In genomic region chr1:22077728-22078127, GRCh38 we compare ENCODE assay signal across 1 cellular context.
TF ChIP-seq lines count a peak whose summit lies in the region.

No MANE protein-coding gene starts in this region.

TF ChIP-seq in SK-N-SH, 30 proteins besides CTCF, POLR2A, EP300 and RAD21 (continued from another document):
- TF ChIP-seq, protein P1, sequence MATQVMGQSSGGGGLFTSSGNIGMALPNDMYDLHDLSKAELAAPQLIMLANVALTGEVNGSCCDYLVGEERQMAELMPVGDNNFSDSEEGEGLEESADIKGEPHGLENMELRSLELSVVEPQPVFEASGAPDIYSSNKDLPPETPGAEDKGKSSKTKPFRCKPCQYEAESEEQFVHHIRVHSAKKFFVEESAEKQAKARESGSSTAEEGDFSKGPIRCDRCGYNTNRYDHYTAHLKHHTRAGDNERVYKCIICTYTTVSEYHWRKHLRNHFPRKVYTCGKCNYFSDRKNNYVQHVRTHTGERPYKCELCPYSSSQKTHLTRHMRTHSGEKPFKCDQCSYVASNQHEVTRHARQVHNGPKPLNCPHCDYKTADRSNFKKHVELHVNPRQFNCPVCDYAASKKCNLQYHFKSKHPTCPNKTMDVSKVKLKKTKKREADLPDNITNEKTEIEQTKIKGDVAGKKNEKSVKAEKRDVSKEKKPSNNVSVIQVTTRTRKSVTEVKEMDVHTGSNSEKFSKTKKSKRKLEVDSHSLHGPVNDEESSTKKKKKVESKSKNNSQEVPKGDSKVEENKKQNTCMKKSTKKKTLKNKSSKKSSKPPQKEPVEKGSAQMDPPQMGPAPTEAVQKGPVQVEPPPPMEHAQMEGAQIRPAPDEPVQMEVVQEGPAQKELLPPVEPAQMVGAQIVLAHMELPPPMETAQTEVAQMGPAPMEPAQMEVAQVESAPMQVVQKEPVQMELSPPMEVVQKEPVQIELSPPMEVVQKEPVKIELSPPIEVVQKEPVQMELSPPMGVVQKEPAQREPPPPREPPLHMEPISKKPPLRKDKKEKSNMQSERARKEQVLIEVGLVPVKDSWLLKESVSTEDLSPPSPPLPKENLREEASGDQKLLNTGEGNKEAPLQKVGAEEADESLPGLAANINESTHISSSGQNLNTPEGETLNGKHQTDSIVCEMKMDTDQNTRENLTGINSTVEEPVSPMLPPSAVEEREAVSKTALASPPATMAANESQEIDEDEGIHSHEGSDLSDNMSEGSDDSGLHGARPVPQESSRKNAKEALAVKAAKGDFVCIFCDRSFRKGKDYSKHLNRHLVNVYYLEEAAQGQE (IDR thresholded peaks at IDR 0.05; ENCODE audit: low read depth, low read length) = no peak
- TF ChIP-seq USF2 (IDR thresholded peaks at IDR 0.05; ENCODE audit: borderline replicate concordance, low read depth, low read length) = no peak
- no peak for TF ChIP-seq RXRA (IDR thresholded peaks at IDR 0.05; ENCODE audit: borderline replicate concordance, low read depth)
- TF ChIP-seq FOXM1 (IDR thresholded peaks at IDR 0.05; ENCODE audit: low read depth) = no peak
- no peak for TF ChIP-seq NFIC (IDR thresholded peaks at IDR 0.05; ENCODE audit: borderline replicate concordance)
- TF ChIP-seq, protein P2, sequence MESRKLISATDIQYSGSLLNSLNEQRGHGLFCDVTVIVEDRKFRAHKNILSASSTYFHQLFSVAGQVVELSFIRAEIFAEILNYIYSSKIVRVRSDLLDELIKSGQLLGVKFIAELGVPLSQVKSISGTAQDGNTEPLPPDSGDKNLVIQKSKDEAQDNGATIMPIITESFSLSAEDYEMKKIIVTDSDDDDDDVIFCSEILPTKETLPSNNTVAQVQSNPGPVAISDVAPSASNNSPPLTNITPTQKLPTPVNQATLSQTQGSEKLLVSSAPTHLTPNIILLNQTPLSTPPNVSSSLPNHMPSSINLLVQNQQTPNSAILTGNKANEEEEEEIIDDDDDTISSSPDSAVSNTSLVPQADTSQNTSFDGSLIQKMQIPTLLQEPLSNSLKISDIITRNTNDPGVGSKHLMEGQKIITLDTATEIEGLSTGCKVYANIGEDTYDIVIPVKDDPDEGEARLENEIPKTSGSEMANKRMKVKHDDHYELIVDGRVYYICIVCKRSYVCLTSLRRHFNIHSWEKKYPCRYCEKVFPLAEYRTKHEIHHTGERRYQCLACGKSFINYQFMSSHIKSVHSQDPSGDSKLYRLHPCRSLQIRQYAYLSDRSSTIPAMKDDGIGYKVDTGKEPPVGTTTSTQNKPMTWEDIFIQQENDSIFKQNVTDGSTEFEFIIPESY (IDR thresholded peaks at IDR 0.05; ENCODE audit: borderline replicate concordance, low read depth) = no peak
- TF ChIP-seq MEF2A (IDR thresholded peaks at IDR 0.05; ENCODE audit: borderline replicate concordance, low read depth) = no peak
- TF ChIP-seq RCOR1 (IDR thresholded peaks at IDR 0.05; ENCODE audit: low read length) = no peak
- TF ChIP-seq YY1 (IDR thresholded peaks at IDR 0.05; ENCODE audit: low read depth) = no peak
- TF ChIP-seq POLR2AphosphoS5 (IDR thresholded peaks at IDR 0.05; ENCODE audit: low read depth, low read length) = no peak
